Comparison of ENCODE assay signal across 8 cellular contexts in the genomic region with DNA sequence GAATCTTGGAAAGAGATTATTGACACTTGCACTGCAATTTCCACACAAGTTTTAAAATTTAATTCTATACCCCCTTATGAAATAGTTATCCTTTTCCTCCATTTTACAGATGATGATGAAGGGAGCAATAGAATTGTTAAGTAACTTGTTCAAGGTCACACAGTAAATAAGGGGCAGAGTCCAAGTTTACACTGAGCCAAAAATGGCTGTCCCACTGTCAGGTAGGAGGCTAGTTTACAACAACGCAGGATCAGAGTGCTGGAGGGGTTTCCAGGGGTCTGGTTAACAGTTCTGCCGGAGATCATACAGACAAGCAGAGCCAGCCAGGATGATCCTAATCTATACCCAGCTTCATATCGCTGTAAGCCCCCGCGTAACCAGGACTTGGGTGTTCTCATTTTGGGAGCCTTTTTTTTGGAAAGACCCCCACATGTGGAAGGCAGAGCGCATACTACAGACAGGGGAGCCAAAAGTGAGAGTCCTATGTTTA. TPM values are rescaled to one million over a fixed set of nuclear protein-coding genes. Genes with fewer than 3 reads are reported as not detected.
DNase-seq lines count a peak whose midpoint lies in the region; ATAC-seq and TF ChIP-seq lines count a peak whose summit lies in the region.

No MANE protein-coding gene starts in this region.

- no peaks in the 10 kb centered on the region for H3K9me3 ChIP-seq in BLaER1 treated with 17β-estradiol and CSF1 and Interleukin-3, amounts not matched to agents 10 nM and 100 nM (replicated peaks in 1 of 11)
- no peaks in the 10 kb centered on the region for H3K9me3 ChIP-seq in OCI-LY3 (ENCODE audit: insufficient read depth, low read length)
- H3K9me3 ChIP-seq in aorta (ENCODE audit: control insufficient read depth, low read length): no peaks in the 10 kb centered on the region

- peaks cover 0 to 55% (median 18%) of the 10 kb centered on the region in 11 experiments; a peak in 17 of 22 replicates for H4K20me1 ChIP-seq in BLaER1 treated with 17β-estradiol and CSF1 and Interleukin-3, amounts not matched to agents 10 nM and 100 nM
- H4K20me1 ChIP-seq in OCI-LY3 (ENCODE audit: insufficient read depth, low read length): no peaks in the 10 kb centered on the region

- H3K4me1 Mint-ChIP-seq in endothelial cell (ENCODE audit: unreplicated experiment): peaks cover 32% of the 10 kb centered on the region
- H3K4me1 Mint-ChIP-seq in neural crest cell: peaks cover 32% of the 10 kb centered on the region

- peak overlapping the region; percentile 94 to 100 (median 99) for H3K4me2 ChIP-seq in BLaER1 treated with 17β-estradiol and CSF1 and Interleukin-3, amounts not matched to agents 10 nM and 100 nM
- peak overlapping the region; percentile 57 for H3K4me2 ChIP-seq in OCI-LY3 (ENCODE audit: low read length)

- H3K27me3 Mint-ChIP-seq in endothelial cell (ENCODE audit: unreplicated experiment): peaks cover 14% of the 10 kb centered on the region
- peaks cover 86% of the 10 kb centered on the region for H3K27me3 Mint-ChIP-seq in neural crest cell (ENCODE audit: low read depth)

- H3K9me3 Mint-ChIP-seq in endothelial cell (ENCODE audit: unreplicated experiment): no peaks in the 10 kb centered on the region
- H3K9me3 Mint-ChIP-seq in neural crest cell: no peaks in the 10 kb centered on the region

- peak overlapping the region in 2 of 11 experiments; percentile 22 to 35; a peak in 3 of 22 replicates for H3K27ac ChIP-seq in BLaER1 treated with 17β-estradiol and CSF1 and Interleukin-3, amounts not matched to agents 10 nM and 100 nM
- H3K27ac ChIP-seq in OCI-LY3 (ENCODE audit: low read length) (no peak overlapping the region), foreskin keratinocyte (no peak overlapping the region), aorta (ENCODE audit: low read depth in 1 of 2, low read length in 2 of 2) (no peak overlapping the region)

- TF ChIP-seq CTCF in OCI-LY3 (IDR thresholded peaks at IDR 0.05; ENCODE audit: low read depth, low read length) (no peak), endothelial cell (IDR thresholded peaks at IDR 0.05; ENCODE audit: unreplicated experiment) (no peak), neural crest cell (conservative IDR thresholded peaks at IDR 0.05) (no peak), foreskin keratinocyte (conservative IDR thresholded peaks at IDR 0.05) (no peak)

- DNase-seq in endothelial cell (ENCODE audit: low spot score) (no peak), neural crest cell (ENCODE audit: low read depth, low spot score) (no peak), foreskin keratinocyte (no peak), SHP77 (lab: John Stamatoyannopoulos, UW) (no peak), aorta (no peak)
- no peak for DNase-seq in activated effector memory CD4-positive, alpha-beta T cell treated with Interleukin-2 at 50 U/mL for 16 hours

- H3K36me3 Mint-ChIP-seq in endothelial cell (ENCODE audit: low read depth, unreplicated experiment) (peaks cover 20% of the 10 kb centered on the region), neural crest cell (ENCODE audit: low read depth) (no peaks in the 10 kb centered on the region)

- H3K27me3 ChIP-seq in BLaER1 treated with 17β-estradiol and CSF1 and Interleukin-3, amounts not matched to agents 10 nM and 100 nM: peaks cover 75 to 80% (median 78%) of the 10 kb centered on the region in 11 experiments
- H3K27me3 ChIP-seq in OCI-LY3 (ENCODE audit: low read depth, low read length): peaks cover 25% of the 10 kb centered on the region
- peaks cover 79% of the 10 kb centered on the region for H3K27me3 ChIP-seq in foreskin keratinocyte
- H3K27me3 ChIP-seq in aorta (ENCODE audit: control insufficient read depth in 1 of 2, insufficient read depth in 2 of 2, low read length in 1 of 2): no peaks in the 10 kb centered on the region

- no peak overlapping the region for H2AFZ ChIP-seq in OCI-LY3 (ENCODE audit: low read depth, low read length)

- peak overlapping the region; percentile 87 for H3K4me3 Mint-ChIP-seq in endothelial cell (ENCODE audit: unreplicated experiment)
- peak overlapping the region; percentile 50 for H3K4me3 Mint-ChIP-seq in neural crest cell

- 13% methylated on average over 6 of the region's 6 CpGs for whole genome bisulfite sequencing in aorta, 2 donors

- H3K79me2 ChIP-seq in OCI-LY3 (ENCODE audit: low read length): no peaks in the 10 kb centered on the region

- intact Hi-C loops in aorta (cut with DNase I): loop anchor here (2.0 to 5.0 kb wide), 4 partner anchors 23 to 287 kb away; no protein-coding TSS in a partner anchor

- H3K4me3 ChIP-seq in BLaER1 treated with 17β-estradiol and CSF1 and Interleukin-3, amounts not matched to agents 10 nM and 100 nM: peak overlapping the region; percentile 61 to 77 (median 66)
- H3K4me3 ChIP-seq in OCI-LY3 (ENCODE audit: low read length): peak overlapping the region; percentile 74
- no peak overlapping the region for H3K4me3 ChIP-seq in aorta (ENCODE audit: low read length in 2 of 2)

- H3K36me3 ChIP-seq in BLaER1 treated with 17β-estradiol and CSF1 and Interleukin-3, amounts not matched to agents 10 nM and 100 nM: no peaks in the 10 kb centered on the region
- no peaks in the 10 kb centered on the region for H3K36me3 ChIP-seq in OCI-LY3 (replicated peaks; ENCODE audit: low read depth, low read length)
- H3K36me3 ChIP-seq in aorta (ENCODE audit: control insufficient read depth in 1 of 2, insufficient read depth in 2 of 2, low read length in 1 of 2): no peaks in the 10 kb centered on the region

- H3K27ac Mint-ChIP-seq in endothelial cell (ENCODE audit: unreplicated experiment) (no peak overlapping the region), neural crest cell (ENCODE audit: unreplicated experiment) (no peak overlapping the region)

- H3K9ac ChIP-seq in BLaER1 treated with 17β-estradiol and CSF1 and Interleukin-3, amounts not matched to agents 10 nM and 100 nM: peak overlapping the region in 9 of 11 experiments; percentile 38 to 79 (median 69); a peak in 13 of 22 replicates
- no peak overlapping the region for H3K9ac ChIP-seq in OCI-LY3 (ENCODE audit: low read length)

- ATAC-seq in foreskin keratinocyte (no peak), aorta (ENCODE audit: low FRiP score) (no peak)

- peaks cover 19 to 35% (median 24%) of the 10 kb centered on the region in 10 experiments for H3K4me1 ChIP-seq in BLaER1 treated with 17β-estradiol and CSF1 and Interleukin-3, amounts not matched to agents 10 nM and 100 nM
- H3K4me1 ChIP-seq in OCI-LY3 (ENCODE audit: low read length): no peaks in the 10 kb centered on the region
- H3K4me1 ChIP-seq in foreskin keratinocyte: no peaks in the 10 kb centered on the region
- peaks cover 0 to 3% of the 10 kb centered on the region in 2 donors for H3K4me1 ChIP-seq in aorta (ENCODE audit: control insufficient read depth in 1 of 2, insufficient read depth in 2 of 2, low read length in 2 of 2)

RNA-seq across cellular contexts. Expression of gene UNC5B, which starts 0.6 kb away (rescaled TPM):
- total RNA-seq in endothelial cell (ENCODE audit: unreplicated experiment) (231 TPM), neural crest cell (1.3 TPM in 2 replicates), foreskin keratinocyte (0.67 and 0.75 TPM in 2 replicates), aorta (10 to 100 TPM in 1 of 2 donors, 1 to 10 TPM in 1; 7.9 to 13.0 TPM)
- polyA plus RNA-seq in foreskin keratinocyte (0.28 and 0.30 TPM in 2 replicates), aorta (1 to 10 TPM; 2.9 to 9.1 TPM)

Comparison
In these comparisons a context has a peak if more than half of its experiments do, and no peak if none do; other contexts are left out.
1. H3K4me3 ChIP-seq: peak in BLaER1 treated with 17β-estradiol and CSF1 and Interleukin-3, amounts not matched to agents 10 nM and 100 nM (10 of 10) and OCI-LY3 (single experiment); none in aorta (0 of 2).
2. RNA of gene UNC5B, which starts 0.6 kb away (total RNA-seq): 231 TPM in endothelial cell (single experiment); 7.9 to 13.0 TPM in aorta, 1.3 TPM in neural crest cell and 0.67 to 0.75 TPM in foreskin keratinocyte; every median in the first group is over 10 times any median in the second.